4 cellular contexts compared by ENCODE assay signal in the genomic region with DNA sequence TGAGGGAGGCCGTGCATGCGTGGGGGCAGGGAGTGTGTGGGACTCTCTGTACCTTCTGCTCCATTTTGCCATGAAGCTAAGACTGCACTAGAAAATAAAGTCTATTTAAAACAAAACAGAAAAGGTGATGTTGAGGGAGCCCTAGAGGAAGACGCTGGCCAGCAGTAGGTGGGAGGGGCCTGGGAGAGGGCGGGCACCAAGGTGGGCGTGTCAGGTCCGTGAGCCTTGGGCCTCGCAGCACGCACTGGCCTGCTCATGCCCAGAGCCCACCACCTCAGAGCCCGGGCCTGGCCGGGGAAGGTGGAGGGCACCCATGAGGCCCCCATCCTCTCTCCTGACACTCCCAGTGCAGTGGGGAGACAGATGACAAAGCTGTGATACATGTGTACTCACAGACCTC.
DNase-seq lines count a peak whose midpoint lies in the region; ATAC-seq, FAIRE-seq and TF ChIP-seq lines count a peak whose summit lies in the region.
"Not testable (repeated sequence)": the region's sequence is repeated elsewhere in the genome, so short reads cannot be mapped to it uniquely, and the experiment has no call there.

No MANE protein-coding gene starts in this region.

- H3K79me2 ChIP-seq in GM23338 (replicated peaks; ENCODE audit: insufficient read depth); K562 (ENCODE audit: control insufficient read depth, insufficient read depth, low read length); HepG2 (ENCODE audit: insufficient read depth, low read length): not testable (repeated sequence)

- not testable (repeated sequence) for DNase-seq in GM23338 (ENCODE audit: low spot score); WTC11 (ENCODE audit: low spot score); K562 (ENCODE audit: extremely low read depth in 1 of 4, low spot score in 3 of 4); HepG2 (ENCODE audit: low spot score)

- peak; percentile 42 for ATAC-seq in GM23338
- ATAC-seq in WTC11, result peak; percentile 52
- ATAC-seq in K562, result peak; percentile 73
- ATAC-seq in HepG2, result peak; percentile 12; the same call in 2 of the 3 replicates

- H3K4me2 ChIP-seq in GM23338; K562 (ENCODE audit: insufficient read depth, low read length); HepG2 (ENCODE audit: low read depth, low read length): not testable (repeated sequence)

- no CpG with 5 or more reads among the region's 10 CpGs for WGBS in K562 (ENCODE audit: insufficient coverage, low coverage, missing lambda C conversion rate)
- WGBS in HepG2 (ENCODE audit: low lambda C conversion rate), result no CpG with 5 or more reads among the region's 10 CpGs

- TF ChIP-seq CTCF in GM23338 (conservative IDR thresholded peaks at IDR 0.05; ENCODE audit: low read depth in 2 of 2); WTC11 (IDR thresholded peaks at IDR 0.05); K562 (IDR thresholded peaks at IDR 0.05 in 2 of 3, conservative IDR thresholded peaks at IDR 0.05 in 1 of 3; ENCODE audit: insufficient read depth in 2 of 3, low read depth in 1 of 3, low read length in 3 of 3); HepG2 (CRISPR knock-in tag; IDR thresholded peaks at IDR 0.05): not testable (repeated sequence)

- not testable (repeated sequence) for H3K4me3 ChIP-seq in GM23338; K562; HepG2 (replicated peaks in 1 of 3; ENCODE audit: insufficient read depth in 1 of 3, low read depth in 2 of 3, low read length in 3 of 3)

- not testable (repeated sequence) for H3F3A ChIP-seq in GM23338 (replicated peaks; ENCODE audit: low read depth)

- TF ChIP-seq RAD21 in K562 (CRISPR knock-in tag; conservative IDR thresholded peaks at IDR 0.05 in 1 of 2, IDR thresholded peaks at IDR 0.05 in 1 of 2); HepG2 (CRISPR knock-in tag; IDR thresholded peaks at IDR 0.05): not testable (repeated sequence)

- H3K27me3 ChIP-seq in GM23338 (ENCODE audit: insufficient read depth); K562 (ENCODE audit: control insufficient read depth in 2 of 2, insufficient read depth in 2 of 2, low read length in 2 of 2); HepG2 (ENCODE audit: control insufficient read depth in 1 of 2, insufficient read depth in 2 of 2, low read length in 2 of 2): not testable (repeated sequence)

- H3K4me1 Mint-ChIP-seq in GM23338, WTC11: not testable (repeated sequence)

- H3K9me3 ChIP-seq in K562 (replicated peaks; ENCODE audit: control insufficient read depth, insufficient read depth, low read depth, low read length); HepG2 (ENCODE audit: low read length): not testable (repeated sequence)

- POLR2A ChIA-PET in WTC11 (lab: Charles Lee); K562 (lab: Yijun Ruan, JAX); HepG2 (lab: Yijun Ruan, JAX): not testable (repeated sequence)

- not testable (repeated sequence) for H3K9ac ChIP-seq in K562 (ENCODE audit: insufficient read depth in 1 of 2, low read depth in 2 of 2, low read length in 2 of 2); HepG2 (ENCODE audit: insufficient read depth, low read depth, low read length)

- H2AFZ ChIP-seq in GM23338; K562 (ENCODE audit: low read depth, low read length); HepG2 (ENCODE audit: low read length): not testable (repeated sequence)

- not testable (repeated sequence) for H3K27ac Mint-ChIP-seq in GM23338, WTC11

- TF ChIP-seq EP300 in K562 (IDR thresholded peaks at IDR 0.05; ENCODE audit: low read length); HepG2 (IDR thresholded peaks at IDR 0.05; ENCODE audit: low read depth in 2 of 2, low read length in 2 of 2); HepG2 (CRISPR knock-in tag; IDR thresholded peaks at IDR 0.05; ENCODE audit: borderline replicate concordance): not testable (repeated sequence)

- H3K36me3 Mint-ChIP-seq in GM23338 (ENCODE audit: low read depth); WTC11: not testable (repeated sequence)

- not testable (repeated sequence) for H3K9me2 ChIP-seq in GM23338 (ENCODE audit: insufficient read depth)

- not testable (repeated sequence) for H3K27me3 Mint-ChIP-seq in GM23338 (ENCODE audit: insufficient read depth, low read depth, poor library complexity); WTC11 (ENCODE audit: low read depth)

- H3K4me1 ChIP-seq in GM23338 (ENCODE audit: insufficient read depth); K562 (replicated peaks in 1 of 2; ENCODE audit: control insufficient read depth in 2 of 2, insufficient read depth in 2 of 2, low read length in 2 of 2); HepG2 (ENCODE audit: insufficient read depth, low read length): not testable (repeated sequence)

- in situ Hi-C loops in K562 (cut with MboI); HepG2 (cut with HindIII; ENCODE audit: extremely low pct_ligation_motif_present, low pct_unique_long_range_greater_than_20kb): not testable (repeated sequence)

- H3K9me3 Mint-ChIP-seq in GM23338, WTC11: not testable (repeated sequence)

- FAIRE-seq in K562 (lab: Jason Lieb, UNC); HepG2 (lab: Jason Lieb, UNC): not testable (repeated sequence)

- intact Hi-C loops in K562 (cut with micrococcal nuclease); HepG2 (cut with micrococcal nuclease; ENCODE audit: unreplicated experiment): not testable (repeated sequence)

- not testable (repeated sequence) for H4K20me1 ChIP-seq in GM23338 (replicated peaks; ENCODE audit: insufficient read depth); K562 (replicated peaks; ENCODE audit: control insufficient read depth, insufficient read depth, low read length); HepG2 (ENCODE audit: insufficient read depth, low read length)

- TF ChIP-seq POLR2A in K562 (conservative IDR thresholded peaks at IDR 0.05); HepG2 (IDR thresholded peaks at IDR 0.05; ENCODE audit: insufficient read depth in 1 of 2, low read depth in 2 of 2, low read length in 2 of 2): not testable (repeated sequence)

- H3K9me1 ChIP-seq in K562 (ENCODE audit: control insufficient read depth, insufficient read depth, low read length), result not testable (repeated sequence)

- CTCF ChIA-PET in WTC11 (lab: Charles Lee); K562 (lab: Yijun Ruan, JAX; ENCODE audit: low intra/inter-chr PET ratio); HepG2 (lab: Yijun Ruan, JAX; ENCODE audit: low intra/inter-chr PET ratio, low total read pairs): not testable (repeated sequence)

- not testable (repeated sequence) for H3K36me3 ChIP-seq in GM23338 (ENCODE audit: insufficient read depth); K562 (ENCODE audit: control insufficient read depth, insufficient read depth, low read length); HepG2 (replicated peaks in 1 of 2; ENCODE audit: control insufficient read depth in 1 of 2, insufficient read depth in 2 of 2, low read length in 2 of 2)

- not testable (repeated sequence) for H3K4me3 Mint-ChIP-seq in GM23338, WTC11

- BruUV-seq in K562 (replicated peaks; lab: Mats Ljungman, UMichigan); HepG2 (replicated peaks; lab: Mats Ljungman, UMichigan): not testable (repeated sequence)

- not testable (repeated sequence) for H3K27ac ChIP-seq in GM23338 (ENCODE audit: low read depth); K562 (ENCODE audit: extremely low read depth, low read depth, low read length); HepG2 (ENCODE audit: extremely low read length, insufficient read depth, low read length)

Comparison
In these comparisons a context has a peak if more than half of its experiments do, and no peak if none do; other contexts are left out.
1. ATAC-seq: peak in every context shown above with its lines; median percentile 73 in K562; 52 in WTC11; 42 in GM23338; 12 in HepG2.